In the genomic region with DNA sequence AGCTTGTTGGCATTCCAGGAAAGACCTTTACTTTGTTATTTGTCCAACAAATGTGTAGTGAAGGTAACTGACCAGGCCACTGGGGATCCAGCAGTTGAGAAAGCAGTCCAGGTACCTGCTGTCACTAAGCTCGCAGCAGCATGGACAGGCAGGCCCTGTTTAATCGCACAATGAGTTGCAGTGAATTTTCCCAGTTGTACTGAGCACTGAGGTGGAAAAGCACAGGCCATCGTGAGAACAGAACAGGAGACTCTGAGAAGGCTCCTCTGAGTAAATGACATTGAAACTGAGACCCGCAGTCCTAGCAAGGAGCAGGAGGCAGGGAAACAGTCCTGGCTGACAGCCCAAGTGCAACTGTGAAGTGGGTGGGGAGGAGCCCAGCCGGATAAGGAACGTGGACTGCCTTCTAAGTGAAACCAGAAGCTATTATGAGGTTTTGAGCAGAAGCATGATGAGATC, we compare ENCODE assay signal across 13 cellular contexts. TPM values are rescaled to one million over a fixed set of nuclear protein-coding genes. Genes with fewer than 3 reads are reported as not detected.
DNase-seq lines count a peak whose midpoint lies in the region; ATAC-seq, FAIRE-seq and TF ChIP-seq lines count a peak whose summit lies in the region.
"Had no signal": no experiment of that assay in that cellular context is flagged by ENCODE, and none has a peak within 500 bp of the region (broad histone marks: within the 10 kb centered on the region; RNA-seq: fewer than 3 reads in every experiment).

No MANE protein-coding gene starts in this region.

- H3K27me3 ChIP-seq in gastroesophageal sphincter, result no peaks in the 10 kb centered on the region
- no peaks in the 10 kb centered on the region for H3K27me3 ChIP-seq in pancreas

- TF ChIP-seq CTCF in gastroesophageal sphincter (IDR thresholded peaks at IDR 0.05) (no peak), pancreas (IDR thresholded peaks at IDR 0.05) (no peak), progenitor cell of endocrine pancreas (IDR thresholded peaks at IDR 0.05; ENCODE audit: unreplicated experiment) (no peak)

- H3K36me3 ChIP-seq in gastroesophageal sphincter (no peaks in the 10 kb centered on the region), pancreas (no peaks in the 10 kb centered on the region)

- H3K9me3 Mint-ChIP-seq in activated T-helper 17 cell treated with anti-CD3 and anti-CD28 coated beads, Interleukin-2, amount 50 U/mL, for 72 hours, result no peaks in the 10 kb centered on the region
- no peaks in the 10 kb centered on the region for H3K9me3 Mint-ChIP-seq in progenitor cell of endocrine pancreas (ENCODE audit: low read depth)
- H3K9me3 Mint-ChIP-seq: activated B cell treated with CpG ODN at 0.5 μM for 24 hours had no signal

- no peak overlapping the region for H3K27ac Mint-ChIP-seq in activated T-helper 17 cell treated with anti-CD3 and anti-CD28 coated beads, Interleukin-2, amount 50 U/mL, for 72 hours
- no peak overlapping the region for H3K27ac Mint-ChIP-seq in progenitor cell of endocrine pancreas
- H3K27ac Mint-ChIP-seq: activated B cell treated with CpG ODN at 0.5 μM for 24 hours had no signal

- FAIRE-seq in pancreas (lab: Jason Lieb, UNC), result no peak

- H3K9me3 ChIP-seq in gastroesophageal sphincter (no peaks in the 10 kb centered on the region), pancreas (no peaks in the 10 kb centered on the region)

- intact Hi-C loops in pancreas (cut with DNase I), result no loop called here

- H3K36me3 Mint-ChIP-seq in activated T-helper 17 cell treated with anti-CD3 and anti-CD28 coated beads, Interleukin-2, amount 50 U/mL, for 72 hours (ENCODE audit: low read depth), result no peaks in the 10 kb centered on the region
- H3K36me3 Mint-ChIP-seq in progenitor cell of endocrine pancreas (ENCODE audit: insufficient read depth), result no peaks in the 10 kb centered on the region

- H3K27ac ChIP-seq in gastroesophageal sphincter, result peak overlapping the region in 3 of 4 donors; percentile 39 to 55 (median 45)
- peak overlapping the region in 3 of 4 donors; percentile 18 to 66 (median 44) for H3K27ac ChIP-seq in pancreas
- H3K27ac ChIP-seq: epithelial cell of prostate had no signal

- H3K4me1 ChIP-seq in gastroesophageal sphincter (peaks cover 0 to 21% (median 0%) of the 10 kb centered on the region in 3 donors), pancreas (peaks cover 14 to 19% (median 16%) of the 10 kb centered on the region in 3 donors)

- peak; percentile 30 for DNase-seq in NCI-H2196 treated with DMSO at 0.1 percent for 48 hours (lab: John Stamatoyannopoulos, UW; ENCODE audit: unreplicated experiment)
- DNase-seq in pancreas, result peak in 3 of 6 donors; percentile 43 to 50 (median 45)
- no peak for DNase-seq in effector CD8-positive, alpha-beta T cell (lab: John Stamatoyannopoulos, UW)
- no peak for DNase-seq in progenitor cell of endocrine pancreas (ENCODE audit: low spot score, unreplicated experiment)
- DNase-seq: activated B cell treated with CpG ODN at 0.5 μM for 24 hours; activated naive CD4-positive, alpha-beta T cell; COR-L47; NCI-H774 had no signal

- no peak for TF ChIP-seq POLR2A in gastroesophageal sphincter (IDR thresholded peaks at IDR 0.05)

- no peak overlapping the region for H3K4me3 Mint-ChIP-seq in activated T-helper 17 cell treated with anti-CD3 and anti-CD28 coated beads, Interleukin-2, amount 50 U/mL, for 72 hours
- H3K4me3 Mint-ChIP-seq in progenitor cell of endocrine pancreas (ENCODE audit: low read depth), result no peak overlapping the region
- H3K4me3 Mint-ChIP-seq: activated B cell treated with CpG ODN at 0.5 μM for 24 hours had no signal

- no peak for TF ChIP-seq EP300 in gastroesophageal sphincter (IDR thresholded peaks at IDR 0.05)

- WGBS in gastroesophageal sphincter (ENCODE audit: low coverage in 1 of 2), 2 donors, result 0 to 10% methylated on average over 2 to 4 of the region's 6 CpGs
- 3 to 8% methylated on average over 6 of the region's 6 CpGs for WGBS in pancreas, 2 donors

- no peaks in the 10 kb centered on the region for H3K4me1 Mint-ChIP-seq in activated T-helper 17 cell treated with anti-CD3 and anti-CD28 coated beads, Interleukin-2, amount 50 U/mL, for 72 hours
- H3K4me1 Mint-ChIP-seq in progenitor cell of endocrine pancreas (ENCODE audit: low read depth), result peaks cover 34% of the 10 kb centered on the region
- H3K4me1 Mint-ChIP-seq: activated B cell treated with CpG ODN at 0.5 μM for 24 hours had no signal

- peak; percentile 55 for ATAC-seq in GM19351 (IDR thresholded peaks at IDR 0.05; ENCODE audit: unreplicated experiment)
- peak; percentile 47 for ATAC-seq in gastroesophageal sphincter
- ATAC-seq in pancreas, result peak; percentile 62 to 85 (median 82)
- ATAC-seq in HG03469 (IDR thresholded peaks at IDR 0.05; ENCODE audit: unreplicated experiment), result no peak
- ATAC-seq in activated T-helper 17 cell treated with anti-CD3 and anti-CD28 coated beads, Interleukin-2, amount 50 U/mL, for 72 hours (replicated peaks), result no peak

- no peak overlapping the region for H3K4me3 ChIP-seq in gastroesophageal sphincter
- H3K4me3 ChIP-seq in pancreas, result no peak overlapping the region

- H3K27me3 Mint-ChIP-seq in activated T-helper 17 cell treated with anti-CD3 and anti-CD28 coated beads, Interleukin-2, amount 50 U/mL, for 72 hours, result no peaks in the 10 kb centered on the region
- H3K27me3 Mint-ChIP-seq in progenitor cell of endocrine pancreas, result peaks cover 13% of the 10 kb centered on the region

RNA-seq across cellular contexts. Expression of gene CDON, which starts 39.8 kb away (rescaled TPM):
- 10 to 100 TPM; 14.2 to 40.9 (median 29.1) TPM for total RNA-seq in gastroesophageal sphincter
- 10 to 100 TPM in 1 of 6 donors, 1 to 10 TPM in 5; 2.0 to 10.7 (median 4.5) TPM for total RNA-seq in pancreas
- 1 to 10 TPM in 1 of 2 donors, under 1 TPM in 1; 0.80 to 1.3 TPM for polyA plus RNA-seq in pancreas
- total RNA-seq in activated T-helper 17 cell treated with anti-CD3 and anti-CD28 coated beads, Interleukin-2, amount 50 U/mL, for 72 hours, result 1 to 10 TPM; 1.8 to 2.6 TPM
- total RNA-seq in progenitor cell of endocrine pancreas, result 24.9 and 26.4 TPM in 2 replicates

Comparison
In these comparisons a context has a peak if more than half of its experiments do, and no peak if none do; other contexts are left out.
1. ATAC-seq: peak in GM19351 (single experiment), gastroesophageal sphincter (single experiment) and pancreas (4 of 4); none in HG03469 (single experiment) and activated T-helper 17 cell treated with anti-CD3 and anti-CD28 coated beads, Interleukin-2, amount 50 U/mL, for 72 hours (single experiment).